14 cellular contexts compared by ENCODE assay signal in the genomic region with DNA sequence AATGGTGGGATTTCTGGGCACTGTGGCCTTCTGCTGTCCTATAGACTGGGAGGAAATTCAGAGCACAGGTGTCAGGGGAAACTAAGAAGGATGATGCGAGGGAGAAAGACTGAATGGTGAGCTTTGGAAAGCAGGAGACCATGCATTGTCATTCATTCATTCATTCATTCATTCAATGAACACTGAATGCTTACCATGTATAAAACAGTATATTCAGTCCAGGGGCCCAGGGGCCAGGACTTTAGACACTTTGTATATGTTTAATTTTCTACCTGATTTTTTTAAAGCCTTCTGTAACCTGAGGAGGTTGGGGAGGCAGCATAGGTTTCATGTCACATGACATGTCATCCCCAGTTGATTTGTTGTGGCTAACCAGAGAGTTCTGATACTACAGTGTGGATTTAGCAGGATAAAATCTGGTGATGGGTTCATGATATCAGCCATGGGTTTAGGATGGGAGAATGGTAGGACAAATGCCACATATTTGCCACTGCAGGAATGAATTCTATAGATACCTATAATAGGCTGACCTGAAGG. TPM values are rescaled to one million over a fixed set of nuclear protein-coding genes. Genes with fewer than 3 reads are reported as not detected.
DNase-seq lines count a peak whose midpoint lies in the region; ATAC-seq and TF ChIP-seq lines count a peak whose summit lies in the region.
"Had no signal": no experiment of that assay in that cellular context is flagged by ENCODE, and none has a peak within 500 bp of the region (broad histone marks: within the 10 kb centered on the region; RNA-seq: fewer than 3 reads in every experiment).

No MANE protein-coding gene starts in this region.

- H3K4me2 ChIP-seq in PC-3 (ENCODE audit: low read length), result no peak overlapping the region
- H3K4me2 ChIP-seq: A549 had no signal

- H3K4me1 ChIP-seq in PC-3 (ENCODE audit: insufficient read depth, low read length) (peaks cover 16% of the 10 kb centered on the region), rectal smooth muscle tissue (ENCODE audit: control insufficient read depth, insufficient read depth, low read length) (peaks cover 21% of the 10 kb centered on the region)
- H3K4me1 ChIP-seq: Caco-2 had no signal

- H3K27ac ChIP-seq in PC-3 (ENCODE audit: low read length), result no peak overlapping the region
- H3K27ac ChIP-seq in rectal smooth muscle tissue (ENCODE audit: low read depth, low read length), result peak overlapping the region; percentile 64
- H3K27ac ChIP-seq: A549, HL-60 had no signal

- CTCF ChIA-PET in PC-3 (lab: Charles Lee), result no interaction called here

- TF ChIP-seq CTCF in PC-3 (conservative IDR thresholded peaks at IDR 0.05; ENCODE audit: low read depth, low read length) (no peak), chondrocyte (IDR thresholded peaks at IDR 0.05) (no peak)

- no peaks in the 10 kb centered on the region for H4K20me1 ChIP-seq in PC-3 (ENCODE audit: low read length)

- POLR2A ChIA-PET in PC-3 (lab: Charles Lee; ENCODE audit: unreplicated experiment), result no interaction called here

- H3K27ac Mint-ChIP-seq in chondrocyte (ENCODE audit: unreplicated experiment), result peak overlapping the region; percentile 87
- no peak overlapping the region for H3K27ac Mint-ChIP-seq in activated naive CD8-positive, alpha-beta T cell treated with anti-CD3 and anti-CD28 coated beads for 36 hours
- H3K27ac Mint-ChIP-seq: CD8-positive, alpha-beta memory T cell had no signal

- DNase-seq in PC-3 (no peak), chondrocyte (ENCODE audit: low spot score) (no peak), NOMO-1 (lab: John Stamatoyannopoulos, UW; ENCODE audit: unreplicated experiment in 2 of 2) (no peak), SW 1271 (lab: John Stamatoyannopoulos, UW) (no peak)
- no peak for DNase-seq in activated naive CD8-positive, alpha-beta T cell treated with anti-CD3 and anti-CD28 coated beads for 36 hours
- DNase-seq: Caco-2; CD8-positive, alpha-beta memory T cell; DMS53; GF-D8; HCEC 1CT had no signal

- H3K36me3 Mint-ChIP-seq in chondrocyte (ENCODE audit: low read depth), result peaks cover 2% of the 10 kb centered on the region
- no peaks in the 10 kb centered on the region for H3K36me3 Mint-ChIP-seq in activated naive CD8-positive, alpha-beta T cell treated with anti-CD3 and anti-CD28 coated beads for 36 hours
- H3K36me3 Mint-ChIP-seq: CD8-positive, alpha-beta memory T cell had no signal

- peaks cover 5% of the 10 kb centered on the region; the same call in 1 of the 2 replicates for H3K79me2 ChIP-seq in PC-3 (ENCODE audit: low read length)

- no peaks in the 10 kb centered on the region for H3K9me2 ChIP-seq in PC-3 (replicated peaks; ENCODE audit: low read length)

- H2AFZ ChIP-seq in PC-3 (ENCODE audit: low read length), result no peak overlapping the region

- H3K4me3 ChIP-seq in PC-3 (ENCODE audit: low read length) (no peak overlapping the region), rectal smooth muscle tissue (ENCODE audit: low read length) (no peak overlapping the region)
- H3K4me3 ChIP-seq: A549 had no signal

- H3K9me3 Mint-ChIP-seq in chondrocyte (ENCODE audit: low read depth), result no peaks in the 10 kb centered on the region
- no peaks in the 10 kb centered on the region for H3K9me3 Mint-ChIP-seq in activated naive CD8-positive, alpha-beta T cell treated with anti-CD3 and anti-CD28 coated beads for 36 hours
- H3K9me3 Mint-ChIP-seq: CD8-positive, alpha-beta memory T cell had no signal

- H3K9me3 ChIP-seq in PC-3 (ENCODE audit: low read length), result no peaks in the 10 kb centered on the region
- H3K9me3 ChIP-seq: A549, Caco-2 had no signal

- no peaks in the 10 kb centered on the region for H3K27me3 Mint-ChIP-seq in chondrocyte (ENCODE audit: low read depth)
- peaks cover 3% of the 10 kb centered on the region for H3K27me3 Mint-ChIP-seq in activated naive CD8-positive, alpha-beta T cell treated with anti-CD3 and anti-CD28 coated beads for 36 hours

- H3K9ac ChIP-seq in PC-3 (ENCODE audit: low read length) (no peak overlapping the region), rectal smooth muscle tissue (ENCODE audit: low read length) (no peak overlapping the region)

- no peak overlapping the region for H3K4me3 Mint-ChIP-seq in chondrocyte (ENCODE audit: unreplicated experiment)
- no peak overlapping the region for H3K4me3 Mint-ChIP-seq in activated naive CD8-positive, alpha-beta T cell treated with anti-CD3 and anti-CD28 coated beads for 36 hours
- H3K4me3 Mint-ChIP-seq: CD8-positive, alpha-beta memory T cell had no signal

- no peaks in the 10 kb centered on the region for H3F3A ChIP-seq in PC-3 (ENCODE audit: low read length, unreplicated experiment)

- peaks cover 58% of the 10 kb centered on the region for H3K4me1 Mint-ChIP-seq in chondrocyte (ENCODE audit: low read depth)
- no peaks in the 10 kb centered on the region for H3K4me1 Mint-ChIP-seq in activated naive CD8-positive, alpha-beta T cell treated with anti-CD3 and anti-CD28 coated beads for 36 hours
- H3K4me1 Mint-ChIP-seq: CD8-positive, alpha-beta memory T cell had no signal

- intact Hi-C loops in PC-3 (cut with micrococcal nuclease), result loop anchor here (10.0 kb wide), 1 partner anchor 460 kb away; no protein-coding TSS in a partner anchor

- no TSS peak for BruUV-seq in PC-3 (replicated peaks; lab: Mats Ljungman, UMichigan)

- H3K27me3 ChIP-seq in PC-3 (ENCODE audit: low read length) (no peaks in the 10 kb centered on the region), rectal smooth muscle tissue (ENCODE audit: control insufficient read depth, insufficient read depth, low read length) (no peaks in the 10 kb centered on the region)

- peak; percentile 6; the same call in 1 of the 2 replicates for ATAC-seq in PC-3
- ATAC-seq in GM18867 (IDR thresholded peaks at IDR 0.05; ENCODE audit: unreplicated experiment), result no peak
- ATAC-seq: A549 had no signal

- H3K36me3 ChIP-seq in PC-3 (ENCODE audit: low read depth, low read length), result no peaks in the 10 kb centered on the region
- H3K36me3 ChIP-seq in rectal smooth muscle tissue (ENCODE audit: control insufficient read depth, insufficient read depth, low read length), result no peaks in the 10 kb centered on the region

RNA-seq across cellular contexts. Expression of gene ATG7, which starts 57.7 kb away (rescaled TPM):
- total RNA-seq in PC-3 (2014; rRNA removed) (33.2 and 36.5 TPM in 2 replicates), chondrocyte (27.4 to 34.3 TPM (median 29.0 TPM) in 3 replicates)
- 10 to 100 TPM; 25.1 to 28.2 TPM for total RNA-seq in activated naive CD8-positive, alpha-beta T cell treated with anti-CD3 and anti-CD28 coated beads for 36 hours
